Comparison of ENCODE assay signal across 8 cellular contexts in genomic region chr6:26043389-26044139, GRCh38. TPM values are rescaled to one million over a fixed set of nuclear protein-coding genes. Genes with fewer than 3 reads are reported as not detected.
DNase-seq lines count a peak whose midpoint lies in the region; ATAC-seq, FAIRE-seq and TF ChIP-seq lines count a peak whose summit lies in the region.

No MANE protein-coding gene starts in this region.

- peak; percentile 36 to 91 for DNase-seq in A549 (ENCODE audit: low read depth in 1 of 2, low spot score in 1 of 2)
- peak; percentile 79 for DNase-seq in NT2/D1 (ENCODE audit: low read depth, low spot score)
- peak; percentile 74 for DNase-seq in activated T-helper 1 cell treated with anti-CD3 and anti-CD28 coated beads, Interleukin-12 subunit alpha, Interleukin-12 subunit beta, Interleukin-2, Interleukin-4 antibody, amounts not matched to agents 30 ng/mL and 10 ng/mL and 1 ng/mL, durations not matched to agents 14 hours and 24 hours and 36 hours (ENCODE audit: low spot score)
- peak; percentile 96 to 99 for DNase-seq in fibroblast of lung (ENCODE audit: low read depth in 2 of 2)
- peak in 1 of 2 donors; percentile 96 for DNase-seq in vagina (ENCODE audit: extremely low spot score in 2 of 2)

- TF ChIP-seq POLR2A in A549 (IDR thresholded peaks at IDR 0.05; ENCODE audit: low read length) (no peak), vagina (IDR thresholded peaks at IDR 0.05) (peak in 1 of 2 donors; percentile 98)

- H3K9ac ChIP-seq in NT2/D1 (ENCODE audit: insufficient read length, low read depth) (peak overlapping the region; percentile 93), fibroblast of lung (ENCODE audit: insufficient read depth, low read length) (peak overlapping the region; percentile 61)

- H3K27me3 Mint-ChIP-seq in activated T-helper 1 cell treated with anti-CD3 and anti-CD28 coated beads, Interleukin-12 subunit alpha, Interleukin-12 subunit beta, Interleukin-2, Interleukin-4 antibody, amounts not matched to agents 30 ng/mL and 10 ng/mL and 1 ng/mL, durations not matched to agents 14 hours and 24 hours and 36 hours (ENCODE audit: insufficient read depth) = no peaks in the 10 kb centered on the region
- H3K27me3 Mint-ChIP-seq in nephron (ENCODE audit: low read depth) = no peaks in the 10 kb centered on the region

- no peak for TF ChIP-seq EP300 in A549 (IDR thresholded peaks at IDR 0.05)

- ATAC-seq in A549 (peak; percentile 80 to 82), GM18861 (IDR thresholded peaks at IDR 0.05; ENCODE audit: unreplicated experiment) (peak; percentile 70), HG03095 (IDR thresholded peaks at IDR 0.05; ENCODE audit: unreplicated experiment) (peak; percentile 60)

- H4K20me1 ChIP-seq in fibroblast of lung (ENCODE audit: control insufficient read depth, extremely low read depth, insufficient read depth, low read length) = no peaks in the 10 kb centered on the region

- H3K4me1 ChIP-seq in A549 (0 out of 3 replicates have a peak, but pooled peaks cover 8% of the 10 kb centered on the region), NT2/D1 (ENCODE audit: insufficient read depth, insufficient read length) (no peaks in the 10 kb centered on the region), fibroblast of lung (ENCODE audit: control insufficient read depth, extremely low read depth, insufficient read depth, low read length) (peaks cover 11% of the 10 kb centered on the region), vagina (peaks cover 6% of the 10 kb centered on the region)

- H3K4me1 Mint-ChIP-seq in activated T-helper 1 cell treated with anti-CD3 and anti-CD28 coated beads, Interleukin-12 subunit alpha, Interleukin-12 subunit beta, Interleukin-2, Interleukin-4 antibody, amounts not matched to agents 30 ng/mL and 10 ng/mL and 1 ng/mL, durations not matched to agents 14 hours and 24 hours and 36 hours (ENCODE audit: low read depth) = peaks cover 43% of the 10 kb centered on the region
- H3K4me1 Mint-ChIP-seq in nephron = peaks cover 19% of the 10 kb centered on the region

- TF ChIP-seq RAD21 in A549 (conservative IDR thresholded peaks at IDR 0.05 in 1 of 2, IDR thresholded peaks at IDR 0.05 in 1 of 2) = no peak

- H3K27me3 ChIP-seq in NT2/D1 (ENCODE audit: insufficient read depth, insufficient read length) (no peaks in the 10 kb centered on the region), fibroblast of lung (ENCODE audit: control insufficient read depth, insufficient read depth, low read length) (no peaks in the 10 kb centered on the region), vagina (no peaks in the 10 kb centered on the region)

- no peaks in the 10 kb centered on the region for H3K9me3 Mint-ChIP-seq in activated T-helper 1 cell treated with anti-CD3 and anti-CD28 coated beads, Interleukin-12 subunit alpha, Interleukin-12 subunit beta, Interleukin-2, Interleukin-4 antibody, amounts not matched to agents 30 ng/mL and 10 ng/mL and 1 ng/mL, durations not matched to agents 14 hours and 24 hours and 36 hours
- peaks cover 2% of the 10 kb centered on the region for H3K9me3 Mint-ChIP-seq in nephron

- 54% methylated on average over 28 of the region's 32 CpGs for WGBS in A549 (ENCODE audit: missing lambda C conversion rate)

- no peaks in the 10 kb centered on the region for H3K36me3 ChIP-seq in NT2/D1 (ENCODE audit: insufficient read depth, insufficient read length, low read length)
- H3K36me3 ChIP-seq in fibroblast of lung (ENCODE audit: control insufficient read depth, insufficient read depth, low read length) = no peaks in the 10 kb centered on the region
- H3K36me3 ChIP-seq in vagina = no peaks in the 10 kb centered on the region

- no peaks in the 10 kb centered on the region for H3K36me3 Mint-ChIP-seq in activated T-helper 1 cell treated with anti-CD3 and anti-CD28 coated beads, Interleukin-12 subunit alpha, Interleukin-12 subunit beta, Interleukin-2, Interleukin-4 antibody, amounts not matched to agents 30 ng/mL and 10 ng/mL and 1 ng/mL, durations not matched to agents 14 hours and 24 hours and 36 hours (ENCODE audit: low read depth)
- no peaks in the 10 kb centered on the region for H3K36me3 Mint-ChIP-seq in nephron (ENCODE audit: low read depth)

- no peak for FAIRE-seq in A549 (lab: Jason Lieb, UNC)

- peak overlapping the region; percentile 81 to 90 for H3K27ac ChIP-seq in A549
- H3K27ac ChIP-seq in fibroblast of lung (ENCODE audit: insufficient read depth, low read length) = peak overlapping the region; percentile 98
- H3K27ac ChIP-seq in vagina = peak overlapping the region; percentile 87

- peak overlapping the region; percentile 98 for H3K27ac Mint-ChIP-seq in activated T-helper 1 cell treated with anti-CD3 and anti-CD28 coated beads, Interleukin-12 subunit alpha, Interleukin-12 subunit beta, Interleukin-2, Interleukin-4 antibody, amounts not matched to agents 30 ng/mL and 10 ng/mL and 1 ng/mL, durations not matched to agents 14 hours and 24 hours and 36 hours
- peak overlapping the region; percentile 96 to 99 (median 97) for H3K27ac Mint-ChIP-seq in nephron

- peak overlapping the region; percentile 76 for H2AFZ ChIP-seq in fibroblast of lung (ENCODE audit: low read length)

- peak overlapping the region; percentile 86 for H3K4me3 Mint-ChIP-seq in activated T-helper 1 cell treated with anti-CD3 and anti-CD28 coated beads, Interleukin-12 subunit alpha, Interleukin-12 subunit beta, Interleukin-2, Interleukin-4 antibody, amounts not matched to agents 30 ng/mL and 10 ng/mL and 1 ng/mL, durations not matched to agents 14 hours and 24 hours and 36 hours
- H3K4me3 Mint-ChIP-seq in nephron = peak overlapping the region; percentile 79 to 89 (median 87)

- peak overlapping the region; percentile 75 for H3K4me2 ChIP-seq in A549
- peak overlapping the region; percentile 95 for H3K4me2 ChIP-seq in fibroblast of lung (ENCODE audit: extremely low read depth, insufficient read depth, low read length)

- TF ChIP-seq CTCF in A549 (IDR thresholded peaks at IDR 0.05) (no peak), fibroblast of lung (conservative IDR thresholded peaks at IDR 0.05 in 1 of 2, IDR thresholded peaks at IDR 0.05 in 1 of 2; ENCODE audit: low read depth in 1 of 2, low read length in 2 of 2) (no peak), nephron (IDR thresholded peaks at IDR 0.05; ENCODE audit: unreplicated experiment in 3 of 3) (no peak), vagina (IDR thresholded peaks at IDR 0.05) (no peak)

- intact Hi-C loops in activated T-helper 1 cell treated with anti-CD3 and anti-CD28 coated beads, Interleukin-12 subunit alpha, Interleukin-12 subunit beta, Interleukin-2, Interleukin-4 antibody, amounts not matched to agents 30 ng/mL and 10 ng/mL and 1 ng/mL, durations not matched to agents 14 hours and 24 hours and 36 hours (cut with micrococcal nuclease) = loop anchor here (1.0 to 5.0 kb wide), 6 partner anchors 10 to 1104 kb away; a partner anchor contains a TSS
- intact Hi-C loops in vagina (cut with DNase I) = loop anchor here (5.0 kb wide), 1 partner anchor 154 kb away; a partner anchor contains a TSS

- H3K4me3 ChIP-seq in A549 = peak overlapping the region; percentile 34
- H3K4me3 ChIP-seq in NT2/D1 (ENCODE audit: insufficient read length, low read depth) = peak overlapping the region; percentile 67
- peak overlapping the region; percentile 43 to 89 (median 52) for H3K4me3 ChIP-seq in fibroblast of lung (replicated peaks in 1 of 4; ENCODE audit: control extremely low read depth in 1 of 4, insufficient read depth in 1 of 4, low read depth in 3 of 4, low read length in 4 of 4)
- H3K4me3 ChIP-seq in vagina = peak overlapping the region; percentile 44 to 61

- H3K79me2 ChIP-seq in fibroblast of lung (ENCODE audit: control insufficient read depth, insufficient read depth, low read length) = no peaks in the 10 kb centered on the region

- POLR2A ChIA-PET in A549 (lab: Yijun Ruan, JAX) = interaction anchor here (0.7 to 9.2 kb wide), 11 partner anchors 12 to 1849 kb away, joined by 3 to 238 read pairs (median 4); a partner anchor contains a TSS

- CTCF ChIA-PET in A549 (lab: Yijun Ruan, JAX) = interaction anchor here (1.1 to 2.7 kb wide), 3 partner anchors 12 to 53 kb away, joined by 3 to 24 read pairs (median 9); a partner anchor contains a TSS

- no peaks in the 10 kb centered on the region for H3K9me3 ChIP-seq in A549
- H3K9me3 ChIP-seq in NT2/D1 (ENCODE audit: insufficient read depth, low read length) = no peaks in the 10 kb centered on the region
- H3K9me3 ChIP-seq in fibroblast of lung (ENCODE audit: control insufficient read depth, insufficient read depth, low read depth, low read length) = no peaks in the 10 kb centered on the region
- H3K9me3 ChIP-seq in vagina = no peaks in the 10 kb centered on the region

TF ChIP-seq in A549, 52 proteins besides CTCF, POLR2A, EP300 and RAD21:
- TF ChIP-seq JUN (IDR thresholded peaks at IDR 0.05) (peak in 1 of 2 experiments; percentile 8; a peak in 2 of 5 replicates), GATA3 (IDR thresholded peaks at IDR 0.05; ENCODE audit: borderline replicate concordance) (peak; percentile 29; the same call in 1 of the 2 replicates), SMC3 (IDR thresholded peaks at IDR 0.05) (no peak)

RNA-seq across cellular contexts. Expression of gene HFE, which starts 43.7 kb away (rescaled TPM):
- polyA plus RNA-seq in A549 (2011; rRNA removed) (31.7 and 35.9 TPM in 2 replicates), A549 (2017; fragmentation: RNase III; extraction: RNeasy Plus Mini Kit Qiagen cat#74134 plus additional on column Dnase treatment) (15.5 to 19.9 TPM (median 18.1 TPM) in 3 replicates), fibroblast of lung (22.1 and 22.3 TPM in 2 replicates)
- 14.3 and 14.8 TPM in 2 replicates for polyA plus RNA-seq in A549 (2012; cell fraction: cytosol; rRNA removed)
- 16.5 and 16.8 TPM in 2 replicates for polyA plus RNA-seq in A549 (2012; cell fraction: nucleus; rRNA removed)
- polyA minus RNA-seq in A549 (2011; rRNA and poly(A)+ RNA removed) = 25.1 and 35.6 TPM in 2 replicates
- total RNA-seq in activated T-helper 1 cell treated with anti-CD3 and anti-CD28 coated beads, Interleukin-12 subunit alpha, Interleukin-12 subunit beta, Interleukin-2, Interleukin-4 antibody, amounts not matched to agents 30 ng/mL and 10 ng/mL and 1 ng/mL, durations not matched to agents 14 hours and 24 hours and 36 hours = 0.13 and 0.37 TPM in 2 replicates
- total RNA-seq in fibroblast of lung (6.4 and 18.3 TPM in 2 replicates), vagina (7.6 TPM)
- polyA plus RNA-seq in fibroblast of lung (2012) = 13.8 and 15.3 TPM in 2 replicates
- polyA minus RNA-seq in fibroblast of lung (ENCODE audit: low replicate concordance) = 8.7 and 32.6 TPM in 2 replicates
